Comparison of ENCODE assay signal across 16 cellular contexts in genomic region chr6:47076422-47077344, GRCh38. TPM values are rescaled to one million over a fixed set of nuclear protein-coding genes. Genes with fewer than 3 reads are reported as not detected.
A peak's percentile ranks its signal among the peaks of the same experiment; 100 is the strongest.
DNase-seq lines count a peak whose midpoint lies in the region; ATAC-seq and TF ChIP-seq lines count a peak whose summit lies in the region.
"Had no signal": no experiment of that assay in that cellular context is flagged by ENCODE, and none has a peak within 500 bp of the region (broad histone marks: within the 10 kb centered on the region; RNA-seq: fewer than 3 reads in every experiment).

No MANE protein-coding gene starts in this region.

- peaks cover 5% of the 10 kb centered on the region; the same call in 1 of the 2 replicates for H3K9me3 Mint-ChIP-seq in WTC11
- no peaks in the 10 kb centered on the region for H3K9me3 Mint-ChIP-seq in activated naive CD8-positive, alpha-beta T cell treated with anti-CD3 and anti-CD28 coated beads, Interleukin-2, amount 50 U/mL, for 24 hours
- no peaks in the 10 kb centered on the region for H3K9me3 Mint-ChIP-seq in activated CD4-positive, alpha-beta T cell treated with anti-CD3 and anti-CD28 coated beads, Interleukin-2, amount 10 ng/mL, durations not matched to agents 7 days and 5 days
- H3K9me3 Mint-ChIP-seq: endodermal cell; stimulated activated effector memory CD8-positive, alpha-beta T cell treated with anti-CD3 and anti-CD28 coated beads, Interleukin-12 subunit alpha, Interleukin-12 subunit beta, amount 100 ng/mL, for 72 hours had no signal

- POLR2A ChIA-PET in WTC11 (lab: Charles Lee): no interaction called here
- POLR2A ChIA-PET in activated CD4-positive, alpha-beta T cell treated with anti-CD3 and anti-CD28 coated beads, Interleukin-2, amount 10 ng/mL, durations not matched to agents 7 days and 5 days (lab: Charles Lee): no interaction called here

- no peak for ATAC-seq in WTC11
- no peak for ATAC-seq in GM21367 (IDR thresholded peaks at IDR 0.05; ENCODE audit: unreplicated experiment)
- ATAC-seq in activated naive CD8-positive, alpha-beta T cell treated with anti-CD3 and anti-CD28 coated beads, Interleukin-2, amount 50 U/mL, for 24 hours: no peak
- ATAC-seq: stimulated activated effector memory CD8-positive, alpha-beta T cell treated with anti-CD3 and anti-CD28 coated beads, Interleukin-12 subunit alpha, Interleukin-12 subunit beta, amount 100 ng/mL, for 72 hours had no signal

- CTCF ChIA-PET in WTC11 (lab: Charles Lee): no interaction called here
- CTCF ChIA-PET in activated CD4-positive, alpha-beta T cell treated with anti-CD3 and anti-CD28 coated beads, Interleukin-2, amount 10 ng/mL, durations not matched to agents 7 days and 5 days (lab: Charles Lee): interaction anchor here (0.6 kb wide), 1 partner anchor 407 kb away, joined by 3 read pairs; no protein-coding TSS in a partner anchor

- H3F3A ChIP-seq in smooth muscle cell (ENCODE audit: low read depth): peaks cover 18% of the 10 kb centered on the region

- peaks cover 8% of the 10 kb centered on the region for H3K4me1 Mint-ChIP-seq in WTC11
- no peaks in the 10 kb centered on the region for H3K4me1 Mint-ChIP-seq in activated naive CD8-positive, alpha-beta T cell treated with anti-CD3 and anti-CD28 coated beads, Interleukin-2, amount 50 U/mL, for 24 hours
- no peaks in the 10 kb centered on the region for H3K4me1 Mint-ChIP-seq in activated CD4-positive, alpha-beta T cell treated with anti-CD3 and anti-CD28 coated beads, Interleukin-2, amount 10 ng/mL, durations not matched to agents 7 days and 5 days
- H3K4me1 Mint-ChIP-seq: endodermal cell; stimulated activated effector memory CD8-positive, alpha-beta T cell treated with anti-CD3 and anti-CD28 coated beads, Interleukin-12 subunit alpha, Interleukin-12 subunit beta, amount 100 ng/mL, for 72 hours had no signal

- H3K27me3 ChIP-seq in smooth muscle cell (ENCODE audit: low read depth): no peaks in the 10 kb centered on the region

- H3K9me3 ChIP-seq in smooth muscle cell (replicated peaks; ENCODE audit: low read depth): no peaks in the 10 kb centered on the region
- H3K9me3 ChIP-seq: Caco-2 had no signal

- no peak overlapping the region for H3K4me3 ChIP-seq in smooth muscle cell

- no peak for TF ChIP-seq CTCF in WTC11 (IDR thresholded peaks at IDR 0.05)
- no peak for TF ChIP-seq CTCF in smooth muscle cell (IDR thresholded peaks at IDR 0.05; ENCODE audit: borderline replicate concordance, insufficient read depth, poor library complexity, severe bottlenecking)

- no peak overlapping the region for H2AFZ ChIP-seq in smooth muscle cell (ENCODE audit: low read depth)

- H3K4me1 ChIP-seq in smooth muscle cell (ENCODE audit: low read depth): peaks cover 19% of the 10 kb centered on the region

- DNase-seq in LHCN-M2 (ENCODE audit: low read depth): peak; percentile 5
- no peak for DNase-seq in WTC11 (ENCODE audit: low spot score)
- peak; percentile 50 for DNase-seq in kidney tubule cell (ENCODE audit: low spot score)
- no peak for DNase-seq in smooth muscle cell (lab: John Stamatoyannopoulos, UW; ENCODE audit: unreplicated experiment)
- no peak for DNase-seq in activated naive CD8-positive, alpha-beta T cell treated with anti-CD3 and anti-CD28 coated beads, Interleukin-2, amount 50 U/mL, for 24 hours
- DNase-seq in occipital lobe (lab: John Stamatoyannopoulos, UW): no peak
- no peak for DNase-seq in activated CD4-positive, alpha-beta T cell treated with anti-CD3 and anti-CD28 coated beads, Interleukin-2, amount 10 ng/mL, durations not matched to agents 7 days and 5 days
- DNase-seq: Caco-2, endodermal cell, NCI-H2107, T-helper 9 cell had no signal

- H3K27me3 Mint-ChIP-seq in WTC11 (ENCODE audit: low read depth): no peaks in the 10 kb centered on the region
- H3K27me3 Mint-ChIP-seq in activated naive CD8-positive, alpha-beta T cell treated with anti-CD3 and anti-CD28 coated beads, Interleukin-2, amount 50 U/mL, for 24 hours: peaks cover 9% of the 10 kb centered on the region
- peaks cover 19% of the 10 kb centered on the region for H3K27me3 Mint-ChIP-seq in activated CD4-positive, alpha-beta T cell treated with anti-CD3 and anti-CD28 coated beads, Interleukin-2, amount 10 ng/mL, durations not matched to agents 7 days and 5 days

- no peak overlapping the region for H3K4me3 Mint-ChIP-seq in WTC11
- H3K4me3 Mint-ChIP-seq in activated naive CD8-positive, alpha-beta T cell treated with anti-CD3 and anti-CD28 coated beads, Interleukin-2, amount 50 U/mL, for 24 hours: no peak overlapping the region
- no peak overlapping the region for H3K4me3 Mint-ChIP-seq in activated CD4-positive, alpha-beta T cell treated with anti-CD3 and anti-CD28 coated beads, Interleukin-2, amount 10 ng/mL, durations not matched to agents 7 days and 5 days
- H3K4me3 Mint-ChIP-seq: endodermal cell; stimulated activated effector memory CD8-positive, alpha-beta T cell treated with anti-CD3 and anti-CD28 coated beads, Interleukin-12 subunit alpha, Interleukin-12 subunit beta, amount 100 ng/mL, for 72 hours had no signal

- no peaks in the 10 kb centered on the region for H3K79me2 ChIP-seq in smooth muscle cell (ENCODE audit: low read depth)

- H3K27ac ChIP-seq in smooth muscle cell (ENCODE audit: low read depth): peak overlapping the region; percentile 48

- H3K27ac Mint-ChIP-seq in WTC11: 0 out of 2 replicates have a peak overlapping the region, but pooled peaks have one; percentile 17
- no peak overlapping the region for H3K27ac Mint-ChIP-seq in activated naive CD8-positive, alpha-beta T cell treated with anti-CD3 and anti-CD28 coated beads, Interleukin-2, amount 50 U/mL, for 24 hours
- H3K27ac Mint-ChIP-seq in activated CD4-positive, alpha-beta T cell treated with anti-CD3 and anti-CD28 coated beads, Interleukin-2, amount 10 ng/mL, durations not matched to agents 7 days and 5 days: no peak overlapping the region
- H3K27ac Mint-ChIP-seq: endodermal cell; stimulated activated effector memory CD8-positive, alpha-beta T cell treated with anti-CD3 and anti-CD28 coated beads, Interleukin-12 subunit alpha, Interleukin-12 subunit beta, amount 100 ng/mL, for 72 hours had no signal

- peak overlapping the region; percentile 58 for H3K4me2 ChIP-seq in smooth muscle cell

- no peaks in the 10 kb centered on the region for H4K20me1 ChIP-seq in smooth muscle cell (ENCODE audit: low read depth)

- no peaks in the 10 kb centered on the region for H3K36me3 ChIP-seq in smooth muscle cell (ENCODE audit: low read depth)

- H3K36me3 Mint-ChIP-seq in WTC11: no peaks in the 10 kb centered on the region
- H3K36me3 Mint-ChIP-seq in activated naive CD8-positive, alpha-beta T cell treated with anti-CD3 and anti-CD28 coated beads, Interleukin-2, amount 50 U/mL, for 24 hours (ENCODE audit: low read depth): no peaks in the 10 kb centered on the region
- H3K36me3 Mint-ChIP-seq in activated CD4-positive, alpha-beta T cell treated with anti-CD3 and anti-CD28 coated beads, Interleukin-2, amount 10 ng/mL, durations not matched to agents 7 days and 5 days (ENCODE audit: low read depth): no peaks in the 10 kb centered on the region
- H3K36me3 Mint-ChIP-seq: stimulated activated effector memory CD8-positive, alpha-beta T cell treated with anti-CD3 and anti-CD28 coated beads, Interleukin-12 subunit alpha, Interleukin-12 subunit beta, amount 100 ng/mL, for 72 hours had no signal

- 69% methylated on average over 9 of the region's 9 CpGs for WGBS in smooth muscle cell (ENCODE audit: low lambda C conversion rate)

- no peak overlapping the region for H3K9ac ChIP-seq in smooth muscle cell (ENCODE audit: low read depth)

TF ChIP-seq in WTC11, 78 proteins besides CTCF, POLR2A, EP300 and RAD21:
- TF ChIP-seq GABPB1 (CRISPR knock-in tag; IDR thresholded peaks at IDR 0.05) (peak; percentile 79), GRHL2 (CRISPR knock-in tag; IDR thresholded peaks at IDR 0.05; ENCODE audit: insufficient replicate concordance, severe bottlenecking) (no peak)

RNA-seq across cellular contexts. Expression of gene ADGRF1, which starts 34.6 kb away (rescaled TPM):
- total RNA-seq in LHCN-M2 (2014; rRNA removed) (not detected in 2 replicates), WTC11 (2021) (0.11 to 0.26 TPM (median 0.16 TPM) in 3 replicates), smooth muscle cell (not detected in 2 replicates), occipital lobe (not detected)
- not detected for polyA plus RNA-seq in LHCN-M2 (2012)
- polyA plus RNA-seq in smooth muscle cell: not detected in 2 replicates
- not detected for total RNA-seq in activated CD4-positive, alpha-beta T cell treated with anti-CD3 and anti-CD28 coated beads, Interleukin-2, amount 10 ng/mL, durations not matched to agents 7 days and 5 days
- total RNA-seq: activated CD8-positive, alpha-beta memory T cell treated with anti-CD3 and anti-CD28 coated beads for 36 hours; endodermal cell; OCI-LY7 had no signal
- polyA plus RNA-seq: neural cell had no signal

Comparison
In these comparisons a context has a peak if more than half of its experiments do, and no peak if none do; other contexts are left out.
1. DNase-seq: peak in LHCN-M2 (single experiment) and kidney tubule cell (single experiment); none in WTC11 (single experiment), smooth muscle cell (single experiment), activated naive CD8-positive, alpha-beta T cell treated with anti-CD3 and anti-CD28 coated beads, Interleukin-2, amount 50 U/mL, for 24 hours (single experiment), occipital lobe (single experiment) and activated CD4-positive, alpha-beta T cell treated with anti-CD3 and anti-CD28 coated beads, Interleukin-2, amount 10 ng/mL, durations not matched to agents 7 days and 5 days (single experiment).